In genomic region chr14:76947078-76947837, GRCh38 we compare ENCODE assay signal across 1 cellular context.
TF ChIP-seq lines count a peak whose summit lies in the region.

No MANE protein-coding gene starts in this region.

TF ChIP-seq in GM12878, 131 proteins besides CTCF, POLR2A, EP300 and RAD21 (continued from another document and continues in another):
- TF ChIP-seq PRDM15 (CRISPR knock-in tag; IDR thresholded peaks at IDR 0.05) (no peak), RUNX3 (IDR thresholded peaks at IDR 0.05; ENCODE audit: low read length) (peak; percentile 50; the same call in 1 of the 2 replicates), STAT3 (IDR thresholded peaks at IDR 0.05; ENCODE audit: low read depth, low read length) (0 out of 2 replicates have a peak, but pooled peaks have one; percentile 44), IKZF2 (IDR thresholded peaks at IDR 0.05) (peak; percentile 63 to 83), IRF4 (IDR thresholded peaks at IDR 0.05; ENCODE audit: low read depth, low read length) (no peak), PKNOX1 (IDR thresholded peaks at IDR 0.05) (no peak), SP1 (IDR thresholded peaks at IDR 0.05; ENCODE audit: low read depth, low read length) (peak; percentile 69), RCOR1 (conservative IDR thresholded peaks at IDR 0.05; ENCODE audit: low read depth, low read length) (no peak), IRF5 (IDR thresholded peaks at IDR 0.05; ENCODE audit: borderline replicate concordance) (no peak), E2F4 (IDR thresholded peaks at IDR 0.05; ENCODE audit: low read depth, low read length) (no peak), ZNF24 (IDR thresholded peaks at IDR 0.05) (peak; percentile 32; the same call in 1 of the 2 replicates), ZNF592 (IDR thresholded peaks at IDR 0.05) (peak; percentile 94), USF1 (IDR thresholded peaks at IDR 0.05; ENCODE audit: borderline replicate concordance, extremely low read length, insufficient read depth, low read depth, low read length) (no peak), ZNF274 (IDR thresholded peaks at IDR 0.05; ENCODE audit: insufficient read depth, insufficient read length) (no peak), KDM1A (IDR thresholded peaks at IDR 0.05; ENCODE audit: borderline replicate concordance) (no peak), PML (IDR thresholded peaks at IDR 0.05; ENCODE audit: low read length) (no peak), CBFB (IDR thresholded peaks at IDR 0.05; ENCODE audit: low read depth) (no peak), TCF12 (IDR thresholded peaks at IDR 0.05; ENCODE audit: low read depth, low read length) (peak; percentile 84; the same call in 1 of the 2 replicates), NBN (IDR thresholded peaks at IDR 0.05) (peak; percentile 76), MAX (IDR thresholded peaks at IDR 0.05; ENCODE audit: low read depth, low read length) (peak; percentile 71), GABPA (IDR thresholded peaks at IDR 0.05; ENCODE audit: low read depth) (no peak), ZZZ3 (IDR thresholded peaks at IDR 0.05; ENCODE audit: control insufficient read depth, insufficient read length, low read depth) (no peak), SPI1 (IDR thresholded peaks at IDR 0.05; ENCODE audit: borderline replicate concordance, insufficient read depth, low read depth, low read length) (no peak), HCFC1 (IDR thresholded peaks at IDR 0.05; ENCODE audit: low read length) (no peak)
- TF ChIP-seq, protein P1, sequence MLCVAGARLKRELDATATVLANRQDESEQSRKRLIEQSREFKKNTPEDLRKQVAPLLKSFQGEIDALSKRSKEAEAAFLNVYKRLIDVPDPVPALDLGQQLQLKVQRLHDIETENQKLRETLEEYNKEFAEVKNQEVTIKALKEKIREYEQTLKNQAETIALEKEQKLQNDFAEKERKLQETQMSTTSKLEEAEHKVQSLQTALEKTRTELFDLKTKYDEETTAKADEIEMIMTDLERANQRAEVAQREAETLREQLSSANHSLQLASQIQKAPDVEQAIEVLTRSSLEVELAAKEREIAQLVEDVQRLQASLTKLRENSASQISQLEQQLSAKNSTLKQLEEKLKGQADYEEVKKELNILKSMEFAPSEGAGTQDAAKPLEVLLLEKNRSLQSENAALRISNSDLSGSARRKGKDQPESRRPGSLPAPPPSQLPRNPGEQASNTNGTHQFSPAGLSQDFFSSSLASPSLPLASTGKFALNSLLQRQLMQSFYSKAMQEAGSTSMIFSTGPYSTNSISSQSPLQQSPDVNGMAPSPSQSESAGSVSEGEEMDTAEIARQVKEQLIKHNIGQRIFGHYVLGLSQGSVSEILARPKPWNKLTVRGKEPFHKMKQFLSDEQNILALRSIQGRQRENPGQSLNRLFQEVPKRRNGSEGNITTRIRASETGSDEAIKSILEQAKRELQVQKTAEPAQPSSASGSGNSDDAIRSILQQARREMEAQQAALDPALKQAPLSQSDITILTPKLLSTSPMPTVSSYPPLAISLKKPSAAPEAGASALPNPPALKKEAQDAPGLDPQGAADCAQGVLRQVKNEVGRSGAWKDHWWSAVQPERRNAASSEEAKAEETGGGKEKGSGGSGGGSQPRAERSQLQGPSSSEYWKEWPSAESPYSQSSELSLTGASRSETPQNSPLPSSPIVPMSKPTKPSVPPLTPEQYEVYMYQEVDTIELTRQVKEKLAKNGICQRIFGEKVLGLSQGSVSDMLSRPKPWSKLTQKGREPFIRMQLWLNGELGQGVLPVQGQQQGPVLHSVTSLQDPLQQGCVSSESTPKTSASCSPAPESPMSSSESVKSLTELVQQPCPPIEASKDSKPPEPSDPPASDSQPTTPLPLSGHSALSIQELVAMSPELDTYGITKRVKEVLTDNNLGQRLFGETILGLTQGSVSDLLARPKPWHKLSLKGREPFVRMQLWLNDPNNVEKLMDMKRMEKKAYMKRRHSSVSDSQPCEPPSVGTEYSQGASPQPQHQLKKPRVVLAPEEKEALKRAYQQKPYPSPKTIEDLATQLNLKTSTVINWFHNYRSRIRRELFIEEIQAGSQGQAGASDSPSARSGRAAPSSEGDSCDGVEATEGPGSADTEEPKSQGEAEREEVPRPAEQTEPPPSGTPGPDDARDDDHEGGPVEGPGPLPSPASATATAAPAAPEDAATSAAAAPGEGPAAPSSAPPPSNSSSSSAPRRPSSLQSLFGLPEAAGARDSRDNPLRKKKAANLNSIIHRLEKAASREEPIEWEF (IDR thresholded peaks at IDR 0.05; ENCODE audit: insufficient replicate concordance, low read depth, low read length) = peak; percentile 86
- TF ChIP-seq, protein P2, sequence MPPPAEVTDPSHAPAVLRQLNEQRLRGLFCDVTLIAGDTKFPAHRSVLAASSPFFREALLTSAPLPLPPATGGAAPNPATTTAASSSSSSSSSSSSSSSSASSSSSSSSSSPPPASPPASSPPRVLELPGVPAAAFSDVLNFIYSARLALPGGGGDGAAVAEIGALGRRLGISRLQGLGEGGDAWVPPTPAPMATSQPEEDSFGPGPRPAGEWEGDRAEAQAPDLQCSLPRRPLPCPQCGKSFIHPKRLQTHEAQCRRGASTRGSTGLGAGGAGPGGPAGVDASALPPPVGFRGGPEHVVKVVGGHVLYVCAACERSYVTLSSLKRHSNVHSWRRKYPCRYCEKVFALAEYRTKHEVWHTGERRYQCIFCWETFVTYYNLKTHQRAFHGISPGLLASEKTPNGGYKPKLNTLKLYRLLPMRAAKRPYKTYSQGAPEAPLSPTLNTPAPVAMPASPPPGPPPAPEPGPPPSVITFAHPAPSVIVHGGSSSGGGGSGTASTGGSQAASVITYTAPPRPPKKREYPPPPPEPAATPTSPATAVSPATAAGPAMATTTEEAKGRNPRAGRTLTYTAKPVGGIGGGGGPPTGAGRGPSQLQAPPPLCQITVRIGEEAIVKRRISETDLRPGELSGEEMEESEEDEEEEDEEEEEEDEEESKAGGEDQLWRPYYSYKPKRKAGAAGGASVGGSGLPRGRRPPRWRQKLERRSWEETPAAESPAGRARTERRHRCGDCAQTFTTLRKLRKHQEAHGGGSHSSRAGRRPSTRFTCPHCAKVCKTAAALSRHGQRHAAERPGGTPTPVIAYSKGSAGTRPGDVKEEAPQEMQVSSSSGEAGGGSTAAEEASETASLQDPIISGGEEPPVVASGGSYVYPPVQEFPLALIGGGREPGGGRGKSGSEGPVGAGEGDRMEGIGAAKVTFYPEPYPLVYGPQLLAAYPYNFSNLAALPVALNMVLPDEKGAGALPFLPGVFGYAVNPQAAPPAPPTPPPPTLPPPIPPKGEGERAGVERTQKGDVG (CRISPR knock-in tag; IDR thresholded peaks at IDR 0.05) = peak; percentile 67; the same call in 1 of the 2 replicates
- TF ChIP-seq, protein P3, sequence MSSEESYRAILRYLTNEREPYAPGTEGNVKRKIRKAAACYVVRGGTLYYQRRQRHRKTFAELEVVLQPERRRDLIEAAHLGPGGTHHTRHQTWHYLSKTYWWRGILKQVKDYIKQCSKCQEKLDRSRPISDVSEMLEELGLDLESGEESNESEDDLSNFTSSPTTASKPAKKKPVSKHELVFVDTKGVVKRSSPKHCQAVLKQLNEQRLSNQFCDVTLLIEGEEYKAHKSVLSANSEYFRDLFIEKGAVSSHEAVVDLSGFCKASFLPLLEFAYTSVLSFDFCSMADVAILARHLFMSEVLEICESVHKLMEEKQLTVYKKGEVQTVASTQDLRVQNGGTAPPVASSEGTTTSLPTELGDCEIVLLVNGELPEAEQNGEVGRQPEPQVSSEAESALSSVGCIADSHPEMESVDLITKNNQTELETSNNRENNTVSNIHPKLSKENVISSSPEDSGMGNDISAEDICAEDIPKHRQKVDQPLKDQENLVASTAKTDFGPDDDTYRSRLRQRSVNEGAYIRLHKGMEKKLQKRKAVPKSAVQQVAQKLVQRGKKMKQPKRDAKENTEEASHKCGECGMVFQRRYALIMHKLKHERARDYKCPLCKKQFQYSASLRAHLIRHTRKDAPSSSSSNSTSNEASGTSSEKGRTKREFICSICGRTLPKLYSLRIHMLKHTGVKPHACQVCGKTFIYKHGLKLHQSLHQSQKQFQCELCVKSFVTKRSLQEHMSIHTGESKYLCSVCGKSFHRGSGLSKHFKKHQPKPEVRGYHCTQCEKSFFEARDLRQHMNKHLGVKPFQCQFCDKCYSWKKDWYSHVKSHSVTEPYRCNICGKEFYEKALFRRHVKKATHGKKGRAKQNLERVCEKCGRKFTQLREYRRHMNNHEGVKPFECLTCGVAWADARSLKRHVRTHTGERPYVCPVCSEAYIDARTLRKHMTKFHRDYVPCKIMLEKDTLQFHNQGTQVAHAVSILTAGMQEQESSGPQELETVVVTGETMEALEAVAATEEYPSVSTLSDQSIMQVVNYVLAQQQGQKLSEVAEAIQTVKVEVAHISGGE (CRISPR knock-in tag; IDR thresholded peaks at IDR 0.05) = no peak
